19 cellular contexts compared by ENCODE assay signal in the genomic region with DNA sequence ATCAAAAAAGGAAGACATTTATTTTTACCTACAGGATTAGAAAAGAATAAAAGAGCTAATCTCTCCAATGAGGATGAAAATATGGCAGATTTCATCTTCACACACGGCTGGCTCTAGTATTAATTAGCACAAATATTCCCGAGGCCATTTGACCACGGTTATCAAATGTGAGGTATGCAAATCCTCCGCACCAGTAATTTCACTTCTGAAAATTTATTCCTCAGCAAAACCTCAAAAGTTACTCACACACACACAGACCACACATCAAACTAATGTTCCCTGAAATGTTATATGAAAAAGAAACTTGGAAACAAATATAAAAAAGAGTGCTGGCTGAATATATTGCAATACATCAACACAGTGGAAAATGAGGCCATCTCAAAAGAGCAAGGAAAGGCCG.
"Had no signal": no experiment of that assay in that cellular context is flagged by ENCODE, and none has a peak within 500 bp of the region (broad histone marks: within the 10 kb centered on the region; RNA-seq: fewer than 3 reads in every experiment).

No MANE protein-coding gene starts in this region.

- H3K36me3 Mint-ChIP-seq: activated naive CD8-positive, alpha-beta T cell had no signal

- H3K4me3 Mint-ChIP-seq: activated CD4-positive, alpha-beta T cell treated with anti-CD3 and anti-CD28 coated beads for 36 hours; activated naive CD8-positive, alpha-beta T cell; activated T-helper 1 cell treated with anti-CD3 and anti-CD28 coated beads, Interleukin-12 subunit alpha, Interleukin-12 subunit beta, Interleukin-2, Interleukin-4 antibody, amounts not matched to agents 30 ng/mL and 10 ng/mL and 1 ng/mL, durations not matched to agents 14 hours and 24 hours and 36 hours; central memory CD8-positive, alpha-beta T cell; nephron progenitor cell; stimulated activated naive CD8-positive, alpha-beta T cell treated with anti-CD3 and anti-CD28 coated beads, Interleukin-15, Interleukin-2, amounts not matched to agents 100 ng/mL and 50 ng/mL, for 24 hours; T-helper 2 cell treated with Interferon-gamma antibody and Interleukin-4, amounts not matched to agents 5 μg/mL and 100 μg/mL, for 36 hours had no signal

- H3K9me3 Mint-ChIP-seq: activated T-helper 1 cell treated with anti-CD3 and anti-CD28 coated beads, Interleukin-12 subunit alpha, Interleukin-12 subunit beta, Interleukin-2, Interleukin-4 antibody, amounts not matched to agents 30 ng/mL and 10 ng/mL and 1 ng/mL, durations not matched to agents 14 hours and 24 hours and 36 hours; central memory CD8-positive, alpha-beta T cell; nephron progenitor cell; stimulated activated naive CD8-positive, alpha-beta T cell treated with anti-CD3 and anti-CD28 coated beads, Interleukin-15, Interleukin-2, amounts not matched to agents 100 ng/mL and 50 ng/mL, for 24 hours; T-helper 2 cell treated with Interferon-gamma antibody and Interleukin-4, amounts not matched to agents 5 μg/mL and 100 μg/mL, for 36 hours had no signal

- H3K27ac Mint-ChIP-seq: activated CD4-positive, alpha-beta T cell treated with anti-CD3 and anti-CD28 coated beads for 36 hours; activated naive CD8-positive, alpha-beta T cell; activated T-helper 1 cell treated with anti-CD3 and anti-CD28 coated beads, Interleukin-12 subunit alpha, Interleukin-12 subunit beta, Interleukin-2, Interleukin-4 antibody, amounts not matched to agents 30 ng/mL and 10 ng/mL and 1 ng/mL, durations not matched to agents 14 hours and 24 hours and 36 hours; nephron progenitor cell; stimulated activated naive CD8-positive, alpha-beta T cell treated with anti-CD3 and anti-CD28 coated beads, Interleukin-15, Interleukin-2, amounts not matched to agents 100 ng/mL and 50 ng/mL, for 24 hours; T-helper 2 cell treated with Interferon-gamma antibody and Interleukin-4, amounts not matched to agents 5 μg/mL and 100 μg/mL, for 36 hours had no signal

- DNase-seq: activated CD4-positive, alpha-beta T cell treated with anti-CD3 and anti-CD28 coated beads for 36 hours; activated CD4-positive, alpha-beta T cell treated with anti-CD3 and anti-CD28 coated beads, Interleukin-2, amount 50 U/mL, for 48 hours; activated T-cell treated with anti-CD3 and anti-CD28 coated beads for 4 hours; amygdala; cortex of kidney; midbrain; nephron progenitor cell; occipital lobe; stimulated activated CD4-positive, alpha-beta T cell treated with anti-CD3 and anti-CD28 coated beads, Interleukin-12 subunit alpha, Interleukin-12 subunit beta, amount 100 ng/mL, for 4 hours; stimulated activated CD4-positive, alpha-beta T cell treated with anti-CD3 and anti-CD28 coated beads, Interleukin-1b, Interleukin-23, amount 100 ng/mL, for 48 hours; stimulated activated CD8-positive, alpha-beta memory T cell treated with anti-CD3 and anti-CD28 coated beads, Interleukin-4, amount 100 ng/mL, for 48 hours; transverse colon; uterus had no signal

- H3K9me3 ChIP-seq: transverse colon, uterus had no signal

- H3K27me3 ChIP-seq: uterus had no signal

- H3K36me3 ChIP-seq: transverse colon, uterus had no signal

- H3K4me1 ChIP-seq: transverse colon, uterus had no signal

- ATAC-seq: activated CD4-positive, alpha-beta T cell treated with anti-CD3 and anti-CD28 coated beads for 36 hours; left lobe of liver had no signal

- H3K27ac ChIP-seq: transverse colon, uterus had no signal

- H3K4me3 ChIP-seq: transverse colon, uterus had no signal
